Comparison of ENCODE assay signal across 9 cellular contexts in genomic region chr5:127980843-127981242, GRCh38.
"Had no signal": no experiment of that assay in that cellular context is flagged by ENCODE, and none has a peak within 500 bp of the region (broad histone marks: within the 10 kb centered on the region; RNA-seq: fewer than 3 reads in every experiment).

No MANE protein-coding gene starts in this region.

- H3K4me3 ChIP-seq: GM23338 had no signal

- ATAC-seq: HepG2 had no signal

- FAIRE-seq: H1, H54, HepG2 had no signal

- H3K27me3 Mint-ChIP-seq: IgD-negative memory B cell had no signal

- H3K4me3 Mint-ChIP-seq: GM23338, H9, IgD-negative memory B cell had no signal

- DNase-seq: H9, HCEC 1CT, KBM-7 had no signal

- H3K9me3 Mint-ChIP-seq: GM23338, H9, IgD-negative memory B cell had no signal

- H3K27ac Mint-ChIP-seq: GM23338, H9, IgD-negative memory B cell had no signal

- H2AFZ ChIP-seq: GM23338 had no signal

- H3K27ac ChIP-seq: HL-60 had no signal

- H3K4me2 ChIP-seq: GM23338 had no signal
